1 cellular context compared by ENCODE assay signal in the genomic region with DNA sequence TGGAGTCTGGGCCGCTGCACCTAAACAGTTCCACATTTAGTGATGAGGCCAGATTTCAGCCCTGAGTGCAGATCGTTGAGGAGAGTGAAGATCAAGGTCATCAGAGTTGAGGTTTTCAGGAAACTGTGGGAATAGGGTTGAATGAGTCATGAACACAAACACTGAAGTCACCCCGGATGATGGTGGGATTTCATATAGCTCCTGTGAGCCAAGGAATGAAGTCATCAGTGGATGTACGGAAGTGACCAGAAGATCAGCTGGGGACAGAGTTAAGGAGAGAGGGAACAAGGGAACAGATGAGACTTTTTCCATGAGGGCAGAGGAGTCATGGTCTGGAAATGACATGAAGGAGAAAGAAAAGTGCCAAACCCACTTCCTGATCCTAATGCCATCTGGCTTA.
TF ChIP-seq lines count a peak whose summit lies in the region.

No MANE protein-coding gene starts in this region.

TF ChIP-seq in H1, 55 proteins besides CTCF, POLR2A, EP300 and RAD21:
- TF ChIP-seq, protein P1, sequence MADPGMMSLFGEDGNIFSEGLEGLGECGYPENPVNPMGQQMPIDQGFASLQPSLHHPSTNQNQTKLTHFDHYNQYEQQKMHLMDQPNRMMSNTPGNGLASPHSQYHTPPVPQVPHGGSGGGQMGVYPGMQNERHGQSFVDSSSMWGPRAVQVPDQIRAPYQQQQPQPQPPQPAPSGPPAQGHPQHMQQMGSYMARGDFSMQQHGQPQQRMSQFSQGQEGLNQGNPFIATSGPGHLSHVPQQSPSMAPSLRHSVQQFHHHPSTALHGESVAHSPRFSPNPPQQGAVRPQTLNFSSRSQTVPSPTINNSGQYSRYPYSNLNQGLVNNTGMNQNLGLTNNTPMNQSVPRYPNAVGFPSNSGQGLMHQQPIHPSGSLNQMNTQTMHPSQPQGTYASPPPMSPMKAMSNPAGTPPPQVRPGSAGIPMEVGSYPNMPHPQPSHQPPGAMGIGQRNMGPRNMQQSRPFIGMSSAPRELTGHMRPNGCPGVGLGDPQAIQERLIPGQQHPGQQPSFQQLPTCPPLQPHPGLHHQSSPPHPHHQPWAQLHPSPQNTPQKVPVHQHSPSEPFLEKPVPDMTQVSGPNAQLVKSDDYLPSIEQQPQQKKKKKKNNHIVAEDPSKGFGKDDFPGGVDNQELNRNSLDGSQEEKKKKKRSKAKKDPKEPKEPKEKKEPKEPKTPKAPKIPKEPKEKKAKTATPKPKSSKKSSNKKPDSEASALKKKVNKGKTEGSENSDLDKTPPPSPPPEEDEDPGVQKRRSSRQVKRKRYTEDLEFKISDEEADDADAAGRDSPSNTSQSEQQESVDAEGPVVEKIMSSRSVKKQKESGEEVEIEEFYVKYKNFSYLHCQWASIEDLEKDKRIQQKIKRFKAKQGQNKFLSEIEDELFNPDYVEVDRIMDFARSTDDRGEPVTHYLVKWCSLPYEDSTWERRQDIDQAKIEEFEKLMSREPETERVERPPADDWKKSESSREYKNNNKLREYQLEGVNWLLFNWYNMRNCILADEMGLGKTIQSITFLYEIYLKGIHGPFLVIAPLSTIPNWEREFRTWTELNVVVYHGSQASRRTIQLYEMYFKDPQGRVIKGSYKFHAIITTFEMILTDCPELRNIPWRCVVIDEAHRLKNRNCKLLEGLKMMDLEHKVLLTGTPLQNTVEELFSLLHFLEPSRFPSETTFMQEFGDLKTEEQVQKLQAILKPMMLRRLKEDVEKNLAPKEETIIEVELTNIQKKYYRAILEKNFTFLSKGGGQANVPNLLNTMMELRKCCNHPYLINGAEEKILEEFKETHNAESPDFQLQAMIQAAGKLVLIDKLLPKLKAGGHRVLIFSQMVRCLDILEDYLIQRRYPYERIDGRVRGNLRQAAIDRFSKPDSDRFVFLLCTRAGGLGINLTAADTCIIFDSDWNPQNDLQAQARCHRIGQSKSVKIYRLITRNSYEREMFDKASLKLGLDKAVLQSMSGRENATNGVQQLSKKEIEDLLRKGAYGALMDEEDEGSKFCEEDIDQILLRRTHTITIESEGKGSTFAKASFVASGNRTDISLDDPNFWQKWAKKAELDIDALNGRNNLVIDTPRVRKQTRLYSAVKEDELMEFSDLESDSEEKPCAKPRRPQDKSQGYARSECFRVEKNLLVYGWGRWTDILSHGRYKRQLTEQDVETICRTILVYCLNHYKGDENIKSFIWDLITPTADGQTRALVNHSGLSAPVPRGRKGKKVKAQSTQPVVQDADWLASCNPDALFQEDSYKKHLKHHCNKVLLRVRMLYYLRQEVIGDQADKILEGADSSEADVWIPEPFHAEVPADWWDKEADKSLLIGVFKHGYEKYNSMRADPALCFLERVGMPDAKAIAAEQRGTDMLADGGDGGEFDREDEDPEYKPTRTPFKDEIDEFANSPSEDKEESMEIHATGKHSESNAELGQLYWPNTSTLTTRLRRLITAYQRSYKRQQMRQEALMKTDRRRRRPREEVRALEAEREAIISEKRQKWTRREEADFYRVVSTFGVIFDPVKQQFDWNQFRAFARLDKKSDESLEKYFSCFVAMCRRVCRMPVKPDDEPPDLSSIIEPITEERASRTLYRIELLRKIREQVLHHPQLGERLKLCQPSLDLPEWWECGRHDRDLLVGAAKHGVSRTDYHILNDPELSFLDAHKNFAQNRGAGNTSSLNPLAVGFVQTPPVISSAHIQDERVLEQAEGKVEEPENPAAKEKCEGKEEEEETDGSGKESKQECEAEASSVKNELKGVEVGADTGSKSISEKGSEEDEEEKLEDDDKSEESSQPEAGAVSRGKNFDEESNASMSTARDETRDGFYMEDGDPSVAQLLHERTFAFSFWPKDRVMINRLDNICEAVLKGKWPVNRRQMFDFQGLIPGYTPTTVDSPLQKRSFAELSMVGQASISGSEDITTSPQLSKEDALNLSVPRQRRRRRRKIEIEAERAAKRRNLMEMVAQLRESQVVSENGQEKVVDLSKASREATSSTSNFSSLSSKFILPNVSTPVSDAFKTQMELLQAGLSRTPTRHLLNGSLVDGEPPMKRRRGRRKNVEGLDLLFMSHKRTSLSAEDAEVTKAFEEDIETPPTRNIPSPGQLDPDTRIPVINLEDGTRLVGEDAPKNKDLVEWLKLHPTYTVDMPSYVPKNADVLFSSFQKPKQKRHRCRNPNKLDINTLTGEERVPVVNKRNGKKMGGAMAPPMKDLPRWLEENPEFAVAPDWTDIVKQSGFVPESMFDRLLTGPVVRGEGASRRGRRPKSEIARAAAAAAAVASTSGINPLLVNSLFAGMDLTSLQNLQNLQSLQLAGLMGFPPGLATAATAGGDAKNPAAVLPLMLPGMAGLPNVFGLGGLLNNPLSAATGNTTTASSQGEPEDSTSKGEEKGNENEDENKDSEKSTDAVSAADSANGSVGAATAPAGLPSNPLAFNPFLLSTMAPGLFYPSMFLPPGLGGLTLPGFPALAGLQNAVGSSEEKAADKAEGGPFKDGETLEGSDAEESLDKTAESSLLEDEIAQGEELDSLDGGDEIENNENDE (IDR thresholded peaks at IDR 0.05; ENCODE audit: insufficient replicate concordance, low read length): no peak
- TF ChIP-seq KDM5A (IDR thresholded peaks at IDR 0.05; ENCODE audit: low read length): no peak
- no peak for TF ChIP-seq GTF2F1 (IDR thresholded peaks at IDR 0.05; ENCODE audit: borderline replicate concordance, low read depth, low read length)
- TF ChIP-seq, protein P2, sequence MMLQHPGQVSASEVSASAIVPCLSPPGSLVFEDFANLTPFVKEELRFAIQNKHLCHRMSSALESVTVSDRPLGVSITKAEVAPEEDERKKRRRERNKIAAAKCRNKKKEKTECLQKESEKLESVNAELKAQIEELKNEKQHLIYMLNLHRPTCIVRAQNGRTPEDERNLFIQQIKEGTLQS (IDR thresholded peaks at IDR 0.05; ENCODE audit: insufficient read depth, low read depth, low read length): no peak
- no peak for TF ChIP-seq JUND (IDR thresholded peaks at IDR 0.05; ENCODE audit: low read length)
- TF ChIP-seq RFX5 (IDR thresholded peaks at IDR 0.05; ENCODE audit: borderline replicate concordance, low read depth, low read length): no peak
- TF ChIP-seq KDM4A (IDR thresholded peaks at IDR 0.05; ENCODE audit: low read depth, low read length, severe bottlenecking): no peak
